ENCODE assay signal across 13 cellular contexts in genomic region chr3:13348671-13349396, GRCh38.
DNase-seq lines count a peak whose midpoint lies in the region; ATAC-seq and TF ChIP-seq lines count a peak whose summit lies in the region.
"Had no signal": no experiment of that assay in that cellular context is flagged by ENCODE, and none has a peak within 500 bp of the region (broad histone marks: within the 10 kb centered on the region; RNA-seq: fewer than 3 reads in every experiment).

No MANE protein-coding gene starts in this region.

- intact Hi-C loops in A673 (cut with micrococcal nuclease; ENCODE audit: unreplicated experiment), result no loop called here
- intact Hi-C loops in activated T-helper 2 cell treated with anti-CD3 and anti-CD28 coated beads, Interferon-gamma antibody, Interleukin-2, Interleukin-4, amounts not matched to agents 10 μg/mL and 5 μg/mL and 100 μg/mL, durations not matched to agents 14 hours and 24 hours and 36 hours (cut with micrococcal nuclease), result no loop called here
- intact Hi-C loops in esophagus muscularis mucosa (cut with DNase I), result no loop called here

- peak overlapping the region; percentile 61 for H3K27ac ChIP-seq in A673 (ENCODE audit: low read depth, low read length, poor library complexity, severe bottlenecking)
- H3K27ac ChIP-seq in esophagus muscularis mucosa (replicated peaks in 1 of 4), result no peak overlapping the region
- H3K27ac ChIP-seq: brain microvascular endothelial cell, left ventricle myocardium inferior had no signal

- WGBS in esophagus muscularis mucosa, result 64% methylated on average over 13 of the region's 13 CpGs

- H3K27me3 ChIP-seq in A673 (replicated peaks; ENCODE audit: insufficient read depth, low read depth, low read length, poor library complexity) (no peaks in the 10 kb centered on the region), H7 (ENCODE audit: control insufficient read depth, insufficient read depth, low read length) (no peaks in the 10 kb centered on the region), esophagus muscularis mucosa (no peaks in the 10 kb centered on the region)
- H3K27me3 ChIP-seq: brain microvascular endothelial cell had no signal

- H3K9me3 Mint-ChIP-seq in activated T-helper 2 cell treated with anti-CD3 and anti-CD28 coated beads, Interferon-gamma antibody, Interleukin-2, Interleukin-4, amounts not matched to agents 10 μg/mL and 5 μg/mL and 100 μg/mL, durations not matched to agents 14 hours and 24 hours and 36 hours, result no peaks in the 10 kb centered on the region
- H3K9me3 Mint-ChIP-seq in immature natural killer cell, result no peaks in the 10 kb centered on the region

- no peak for TF ChIP-seq POLR2A in esophagus muscularis mucosa (IDR thresholded peaks at IDR 0.05; ENCODE audit: low read depth)

- H3K36me3 ChIP-seq in A673 (ENCODE audit: insufficient read depth, low read length, poor library complexity, severe bottlenecking) (no peaks in the 10 kb centered on the region), H7 (replicated peaks; ENCODE audit: control insufficient read depth, insufficient read depth, low read length) (peaks cover 20% of the 10 kb centered on the region), esophagus muscularis mucosa (peaks cover 0 to 47% (median 18%) of the 10 kb centered on the region in 4 donors)
- H3K36me3 ChIP-seq: brain microvascular endothelial cell had no signal

- TF ChIP-seq CTCF in A673 (conservative IDR thresholded peaks at IDR 0.05; ENCODE audit: low read depth, low read length), result no peak
- no peak for TF ChIP-seq CTCF in esophagus muscularis mucosa (IDR thresholded peaks at IDR 0.05)

- peak overlapping the region; percentile 24 for H3K27ac Mint-ChIP-seq in activated T-helper 2 cell treated with anti-CD3 and anti-CD28 coated beads, Interferon-gamma antibody, Interleukin-2, Interleukin-4, amounts not matched to agents 10 μg/mL and 5 μg/mL and 100 μg/mL, durations not matched to agents 14 hours and 24 hours and 36 hours
- H3K27ac Mint-ChIP-seq in immature natural killer cell, result peak overlapping the region in 4 of 6 donors; percentile 23 to 40 (median 24)

- H3K36me3 Mint-ChIP-seq in activated T-helper 2 cell treated with anti-CD3 and anti-CD28 coated beads, Interferon-gamma antibody, Interleukin-2, Interleukin-4, amounts not matched to agents 10 μg/mL and 5 μg/mL and 100 μg/mL, durations not matched to agents 14 hours and 24 hours and 36 hours (ENCODE audit: low read depth), result peaks cover 74% of the 10 kb centered on the region
- peaks cover 29 to 64% (median 32%) of the 10 kb centered on the region in 3 donors for H3K36me3 Mint-ChIP-seq in immature natural killer cell

- DNase-seq in A673 (ENCODE audit: low spot score), result no peak
- peak; percentile 86 for DNase-seq in H7
- DNase-seq in activated T-helper 2 cell treated with anti-CD3 and anti-CD28 coated beads, Interferon-gamma antibody, Interleukin-2, Interleukin-4, amounts not matched to agents 10 μg/mL and 5 μg/mL and 100 μg/mL, durations not matched to agents 14 hours and 24 hours and 36 hours (ENCODE audit: low spot score), result no peak
- DNase-seq in immature natural killer cell, result no peak
- no peak for DNase-seq in SKM-1 treated with dmso at 0.1 percent for 144 hours (lab: John Stamatoyannopoulos, UW; ENCODE audit: unreplicated experiment)
- no peak for DNase-seq in NCI-H1105 treated with DMSO at 0.1 percent for 48 hours (lab: John Stamatoyannopoulos, UW)
- DNase-seq in esophagus muscularis mucosa (ENCODE audit: extremely low spot score), result no peak
- DNase-seq: brain microvascular endothelial cell, Karpas-422, left ventricle myocardium inferior, NCI-H69 had no signal

- H3K4me3 Mint-ChIP-seq in activated T-helper 2 cell treated with anti-CD3 and anti-CD28 coated beads, Interferon-gamma antibody, Interleukin-2, Interleukin-4, amounts not matched to agents 10 μg/mL and 5 μg/mL and 100 μg/mL, durations not matched to agents 14 hours and 24 hours and 36 hours (ENCODE audit: low read depth), result no peak overlapping the region
- H3K4me3 Mint-ChIP-seq in immature natural killer cell, result peak overlapping the region in 1 of 5 donors; percentile 14

- H3K27me3 Mint-ChIP-seq in activated T-helper 2 cell treated with anti-CD3 and anti-CD28 coated beads, Interferon-gamma antibody, Interleukin-2, Interleukin-4, amounts not matched to agents 10 μg/mL and 5 μg/mL and 100 μg/mL, durations not matched to agents 14 hours and 24 hours and 36 hours (ENCODE audit: low read depth), result no peaks in the 10 kb centered on the region
- H3K27me3 Mint-ChIP-seq in immature natural killer cell (ENCODE audit: low read depth in 3 of 3), result peaks cover 0 to 11% (median 6%) of the 10 kb centered on the region in 3 donors

- BruUV-seq in A673 (replicated peaks; lab: Mats Ljungman, UMichigan), result no TSS peak

- H3K4me1 ChIP-seq in A673 (ENCODE audit: insufficient read depth, low read length, poor library complexity, severe bottlenecking), result peaks cover 8% of the 10 kb centered on the region
- peaks cover 0 to 5% (median 0%) of the 10 kb centered on the region in 4 donors for H3K4me1 ChIP-seq in esophagus muscularis mucosa

- CTCF ChIA-PET in A673 (lab: Charles Lee), result no interaction called here

- H3K4me3 ChIP-seq in A673 (ENCODE audit: low read depth, low read length, poor library complexity, severe bottlenecking) (no peak overlapping the region), H7 (ENCODE audit: insufficient read depth, low read depth, low read length) (no peak overlapping the region), esophagus muscularis mucosa (no peak overlapping the region)
- H3K4me3 ChIP-seq: left ventricle myocardium inferior had no signal

- TF ChIP-seq EP300 in esophagus muscularis mucosa (IDR thresholded peaks at IDR 0.05), result no peak

- POLR2A ChIA-PET in A673 (lab: Charles Lee; ENCODE audit: low non-redundant PET), result no interaction called here

- no peak for ATAC-seq in GM21576 (IDR thresholded peaks at IDR 0.05; ENCODE audit: unreplicated experiment)
- ATAC-seq: right cardiac atrium had no signal

- peaks cover 35% of the 10 kb centered on the region for H3K4me1 Mint-ChIP-seq in activated T-helper 2 cell treated with anti-CD3 and anti-CD28 coated beads, Interferon-gamma antibody, Interleukin-2, Interleukin-4, amounts not matched to agents 10 μg/mL and 5 μg/mL and 100 μg/mL, durations not matched to agents 14 hours and 24 hours and 36 hours (ENCODE audit: low read depth)
- H3K4me1 Mint-ChIP-seq in immature natural killer cell, result peaks cover 44 to 52% of the 10 kb centered on the region in 2 donors

- H3K9me3 ChIP-seq in A673 (ENCODE audit: low read depth, low read length, poor library complexity, severe bottlenecking) (no peaks in the 10 kb centered on the region), esophagus muscularis mucosa (no peaks in the 10 kb centered on the region)
